ENCODE assay signal across 8 cellular contexts in genomic region chr19:10315335-10316214, GRCh38. TPM values are rescaled to one million over a fixed set of nuclear protein-coding genes. Genes with fewer than 3 reads are reported as not detected.
DNase-seq lines count a peak whose midpoint lies in the region; ATAC-seq and TF ChIP-seq lines count a peak whose summit lies in the region.

TSS of gene FDX2 (minus strand) at chr19:10316015. CDS start at chr19:10315996, 19 bp downstream.

- intact Hi-C loops in left colon (cut with DNase I, micrococcal nuclease), result no loop called here

- peak; percentile 72 for TF ChIP-seq POLR2A in GM10847 (IDR thresholded peaks at IDR 0.05; ENCODE audit: extremely low read depth, insufficient read length)

- peak within 1 kb of the TSS; percentile 25 for H3K27ac ChIP-seq in cingulate gyrus (ENCODE audit: low read depth, low read length)

- DNase-seq in NCI-H510A treated with DMSO at 0.1 percent for 48 hours (lab: John Stamatoyannopoulos, UW) (peak; percentile 91), left colon (peak; percentile 86 to 94)
- DNase-seq in activated CD4-positive, alpha-beta T cell treated with anti-CD3 and anti-CD28 coated beads for 4 hours, result peak; percentile 92 to 95
- peak; percentile 82 to 89 (median 86) for DNase-seq in stimulated activated CD4-positive, alpha-beta T cell treated with anti-CD3 and anti-CD28 coated beads, Interleukin-1b, Interleukin-23, amount 100 ng/mL, for 24 hours (ENCODE audit: low read depth in 4 of 4, low spot score in 1 of 4)

- ATAC-seq in HG03159 (IDR thresholded peaks at IDR 0.05; ENCODE audit: unreplicated experiment), result peak; percentile 74
- peak; percentile 91 for ATAC-seq in left colon
- ATAC-seq in HG03095 (IDR thresholded peaks at IDR 0.05; ENCODE audit: unreplicated experiment), result no peak

RNA-seq across cellular contexts. Expression of gene FDX2, which starts in this region (rescaled TPM):
- total RNA-seq in left colon, result 10 to 100 TPM; 11.2 to 11.8 TPM
